8 cellular contexts compared by ENCODE assay signal in the genomic region with DNA sequence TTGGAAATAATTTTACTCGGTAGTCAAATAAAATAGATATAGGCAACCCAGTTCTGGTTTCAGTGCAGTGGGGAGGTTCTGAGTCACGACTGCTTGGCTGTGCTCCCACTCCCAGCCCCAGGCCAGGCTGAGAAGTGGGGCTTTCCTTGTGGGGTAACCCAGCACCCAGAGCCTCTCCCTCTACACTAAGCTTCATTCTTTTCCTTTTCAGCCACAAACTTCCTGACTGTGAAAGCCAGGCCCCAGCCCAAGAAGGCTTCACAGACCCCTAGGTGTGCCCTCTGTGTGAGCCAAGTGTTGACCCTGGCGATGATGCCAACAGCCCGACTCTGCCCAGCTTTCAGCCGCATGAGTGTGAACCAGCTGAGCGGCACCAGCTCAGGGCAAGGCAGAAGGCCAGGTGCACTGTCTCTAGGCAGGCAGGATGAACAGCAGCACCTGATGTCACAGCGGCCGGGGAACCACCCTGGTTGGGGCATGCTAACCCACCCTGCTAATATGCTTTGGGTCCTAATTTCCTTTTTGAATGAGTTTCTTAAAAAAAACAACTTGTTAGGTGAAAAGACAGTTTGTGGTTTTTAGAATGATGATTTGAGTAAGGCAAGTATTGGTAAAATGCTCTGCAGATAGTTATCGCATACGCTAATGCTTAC.
DNase-seq lines count a peak whose midpoint lies in the region; ATAC-seq and TF ChIP-seq lines count a peak whose summit lies in the region.

No MANE protein-coding gene starts in this region.

- POLR2A ChIA-PET in HEK293T (lab: Yijun Ruan, JAX): interaction anchor here (0.7 to 1.0 kb wide), 4 partner anchors 34 to 116 kb away, joined by 3 to 4 read pairs (median 4); partner anchors contain the start of genes CTDSP2 and TSFM

- peak; percentile 34 to 72 for DNase-seq in NCI-H2081 (lab: John Stamatoyannopoulos, UW)
- no peak for DNase-seq in NCI-H2081 treated with DMSO at 0.1 percent for 48 hours (lab: John Stamatoyannopoulos, UW)
- DNase-seq in T-helper 9 cell: peak; percentile 76
- peak; percentile 64 for DNase-seq in astrocyte of the spinal cord (ENCODE audit: low read depth, low spot score)
- peak; percentile 10 for DNase-seq in midbrain (lab: John Stamatoyannopoulos, UW)
- DNase-seq in stimulated activated naive CD4-positive, alpha-beta T cell (lab: John Stamatoyannopoulos, UW): peak; percentile 38 to 58 (median 54)
- DNase-seq in HEK293T (ENCODE audit: extremely low spot score): no peak

- in situ Hi-C loops in astrocyte of the spinal cord (cut with HindIII; ENCODE audit: low sequenced_read_pairs): no loop called here

- no peak for TF ChIP-seq CTCF in astrocyte of the spinal cord (IDR thresholded peaks at IDR 0.05; ENCODE audit: low read depth, low read length)

- no peak overlapping the region for H3K4me3 ChIP-seq in astrocyte of the spinal cord (ENCODE audit: low read depth, low read length)

- peak; percentile 82 for ATAC-seq in HG03280 (IDR thresholded peaks at IDR 0.05; ENCODE audit: unreplicated experiment)

- CTCF ChIA-PET in HEK293T (lab: Yijun Ruan, JAX): interaction anchor here (0.6 kb wide), 1 partner anchor 26 kb away, joined by 3 read pairs; no protein-coding TSS in a partner anchor

TF ChIP-seq in HEK293T, 16 proteins besides CTCF, POLR2A, EP300 and RAD21:
- no peak for TF ChIP-seq PKNOX1 (IDR thresholded peaks at IDR 0.05)
- TF ChIP-seq ZNF384 (IDR thresholded peaks at IDR 0.05): no peak
- TF ChIP-seq ELF4 (IDR thresholded peaks at IDR 0.05): no peak
- TF ChIP-seq FOXA1 (IDR thresholded peaks at IDR 0.05): no peak
- TF ChIP-seq ARNT (IDR thresholded peaks at IDR 0.05): no peak
- TF ChIP-seq NFRKB (IDR thresholded peaks at IDR 0.05): no peak
- TF ChIP-seq LEF1 (IDR thresholded peaks at IDR 0.05; ENCODE audit: borderline replicate concordance): no peak

Comparison
In these comparisons a context has a peak if more than half of its experiments do, and no peak if none do; other contexts are left out.
1. DNase-seq: peak in NCI-H2081 (2 of 2), T-helper 9 cell (single experiment), astrocyte of the spinal cord (single experiment), midbrain (single experiment) and stimulated activated naive CD4-positive, alpha-beta T cell (6 of 6); none in NCI-H2081 treated with DMSO at 0.1 percent for 48 hours (single experiment) and HEK293T (single experiment).